8 cellular contexts compared by ENCODE assay signal in the genomic region with DNA sequence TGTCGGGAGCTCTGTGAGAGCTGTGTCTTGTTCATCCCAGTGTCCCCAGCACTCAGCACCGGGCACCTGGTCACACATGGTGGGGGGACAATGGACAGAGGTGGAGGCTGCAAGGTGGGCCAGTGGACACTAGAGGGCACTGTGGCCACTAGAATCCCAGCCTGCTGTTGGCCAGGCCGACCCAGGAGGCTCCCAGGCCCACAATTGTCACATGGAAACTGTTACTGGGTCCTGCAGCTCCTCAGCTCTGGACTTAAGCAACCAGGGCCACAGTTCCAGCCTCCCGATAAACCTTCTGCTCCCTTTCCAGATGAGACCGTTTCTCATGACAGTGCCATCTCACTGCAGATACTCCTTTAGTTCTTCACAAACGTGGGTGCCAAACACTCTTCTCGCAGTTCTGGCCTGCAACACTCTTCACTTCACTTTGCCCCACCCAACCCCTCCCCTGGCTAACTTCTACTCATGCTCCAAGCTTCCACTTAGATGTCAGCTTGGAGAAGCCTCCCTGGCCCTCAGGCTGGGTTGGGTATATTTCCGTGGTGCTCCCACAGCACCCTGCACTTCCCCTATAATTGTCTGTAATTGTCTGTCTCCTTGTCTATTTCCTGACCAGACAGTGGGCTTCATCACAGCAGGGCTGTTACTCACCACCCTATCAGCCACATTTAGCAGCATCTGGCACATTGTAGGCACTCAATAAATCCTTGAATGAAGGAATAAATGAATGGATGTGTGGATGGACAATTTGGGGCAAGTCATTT. TPM values are rescaled to one million over a fixed set of nuclear protein-coding genes. Genes with fewer than 3 reads are reported as not detected.
DNase-seq lines count a peak whose midpoint lies in the region; ATAC-seq and TF ChIP-seq lines count a peak whose summit lies in the region.

No MANE protein-coding gene starts in this region.

- POLR2A ChIA-PET in AG04450 (lab: Yijun Ruan, JAX): no interaction called here

- no peak overlapping the region for H2AFZ ChIP-seq in MM.1S (ENCODE audit: low read length)

- H3K4me2 ChIP-seq in MM.1S (ENCODE audit: low read depth, low read length): no peak overlapping the region

- TF ChIP-seq CTCF in AG04450 (IDR thresholded peaks at IDR 0.05; ENCODE audit: low read depth, low read length): peak; percentile 67
- TF ChIP-seq CTCF in GM13977 (IDR thresholded peaks at IDR 0.05; ENCODE audit: extremely low read depth, insufficient read depth, missing control alignments): peak; percentile 87
- peak; percentile 74 for TF ChIP-seq CTCF in MM.1S (IDR thresholded peaks at IDR 0.05; ENCODE audit: low read length)
- TF ChIP-seq CTCF in VCaP (conservative IDR thresholded peaks at IDR 0.05): peak; percentile 67

- in situ Hi-C loops in GM13977 (cut with MboI; ENCODE audit: low pct_unique_long_range_greater_than_20kb, low sequenced_read_pairs, unreplicated experiment): no loop called here

- H3K4me1 ChIP-seq in MM.1S (ENCODE audit: low read length): no peaks in the 10 kb centered on the region

- H3K9me2 ChIP-seq in MM.1S (replicated peaks; ENCODE audit: insufficient read depth, low read length): no peaks in the 10 kb centered on the region

- H3K36me3 ChIP-seq in MM.1S (replicated peaks; ENCODE audit: insufficient read depth, low read length): no peaks in the 10 kb centered on the region

- no peak overlapping the region for H3K9ac ChIP-seq in MM.1S (ENCODE audit: low read length)

- H3K27ac ChIP-seq in AG04450 (ENCODE audit: low read depth, low read length) (no peak overlapping the region), MM.1S (ENCODE audit: low read length) (no peak overlapping the region), VCaP (peak overlapping the region; percentile 40)

- no peaks in the 10 kb centered on the region for H3K79me2 ChIP-seq in MM.1S (ENCODE audit: low read length)

- no peaks in the 10 kb centered on the region for H3F3A ChIP-seq in MM.1S (ENCODE audit: insufficient read depth, low read length)

- no peak for ATAC-seq in GM19452 (IDR thresholded peaks at IDR 0.05; ENCODE audit: unreplicated experiment)

- H4K20me1 ChIP-seq in MM.1S (ENCODE audit: insufficient read depth, low read length): no peaks in the 10 kb centered on the region

- H3K27me3 ChIP-seq in AG04450 (ENCODE audit: control insufficient read depth, insufficient read depth, low read length) (no peaks in the 10 kb centered on the region), MM.1S (replicated peaks; ENCODE audit: insufficient read depth, low read length) (no peaks in the 10 kb centered on the region)

- H3K4me3 ChIP-seq in AG04450 (ENCODE audit: low read depth, low read length) (no peak overlapping the region), MM.1S (ENCODE audit: low read length) (no peak overlapping the region)

- H3K9me3 ChIP-seq in AG04450 (ENCODE audit: control insufficient read depth, insufficient read depth, low read length) (no peaks in the 10 kb centered on the region), MM.1S (replicated peaks; ENCODE audit: insufficient read depth, low read length) (no peaks in the 10 kb centered on the region)

- CTCF ChIA-PET in AG04450 (lab: Charles Lee): interaction anchor here (0.6 to 3.3 kb wide), 28 partner anchors 9 to 644 kb away, joined by 3 to 16 read pairs (median 4); partner anchors contain the start of genes RIBC1 and SMC1A

- DNase-seq in AG04450 (ENCODE audit: low read depth, low spot score) (no peak), GM13977 (ENCODE audit: low spot score) (peak; percentile 69), MM.1S (peak; percentile 38), left kidney (ENCODE audit: low read depth, low spot score) (peak; percentile 73)
- DNase-seq in central memory CD4-positive, alpha-beta T cell: peak; percentile 40
- DNase-seq in stimulated activated CD4-positive, alpha-beta T cell treated with anti-CD3 and anti-CD28 coated beads, TNF-alpha, amount 100 ng/mL, for 1 hour (ENCODE audit: low read depth in 3 of 3, low spot score in 1 of 3): peak in 2 of 3 donors; percentile 21 to 24

RNA-seq across cellular contexts. Expression of gene IQSEC2, which starts 3.5 kb away (rescaled TPM):
- 9.1 and 12.2 TPM in 2 replicates for polyA plus RNA-seq in AG04450 (2011; rRNA removed)
- polyA minus RNA-seq in AG04450 (2011; rRNA and poly(A)+ RNA removed): 10.9 and 17.3 TPM in 2 replicates

RNA-seq across cellular contexts. Expression of gene KDM5C, which starts 59.9 kb away (rescaled TPM):
- 42.7 and 50.3 TPM in 2 replicates for polyA plus RNA-seq in AG04450 (2011; rRNA removed)
- polyA minus RNA-seq in AG04450 (2011; rRNA and poly(A)+ RNA removed): 78.8 and 96.3 TPM in 2 replicates
